7 cellular contexts compared by ENCODE assay signal in genomic region chr3:186255703-186256331, GRCh38.
DNase-seq lines count a peak whose midpoint lies in the region; ATAC-seq and TF ChIP-seq lines count a peak whose summit lies in the region.

No MANE protein-coding gene starts in this region.

- no peaks in the 10 kb centered on the region for H3K9me3 Mint-ChIP-seq in osteocyte (ENCODE audit: unreplicated experiment)

- H3K27ac ChIP-seq in breast epithelium (no peak overlapping the region), tibial nerve (no peak overlapping the region)

- H3K4me3 ChIP-seq in breast epithelium: peak overlapping the region in 2 of 3 donors; percentile 20 to 35
- H3K4me3 ChIP-seq in tibial nerve: no peak overlapping the region

- intact Hi-C loops in breast epithelium (cut with DNase I; ENCODE audit: low total_unique reads): no loop called here

- no peak overlapping the region for H3K4me3 Mint-ChIP-seq in osteocyte (ENCODE audit: unreplicated experiment)

- H3K9me3 ChIP-seq in breast epithelium (no peaks in the 10 kb centered on the region), tibial nerve (no peaks in the 10 kb centered on the region)

- H3K27me3 Mint-ChIP-seq in osteocyte (ENCODE audit: unreplicated experiment): peaks cover 33% of the 10 kb centered on the region

- H3K27me3 ChIP-seq in breast epithelium (no peaks in the 10 kb centered on the region), tibial nerve (no peaks in the 10 kb centered on the region)

- ATAC-seq in GM18511 (IDR thresholded peaks at IDR 0.05; ENCODE audit: unreplicated experiment): peak; percentile 43

- DNase-seq in Kasumi-1 (lab: John Stamatoyannopoulos, UW) (peak; percentile 25 to 56), breast epithelium (ENCODE audit: low spot score in 2 of 2) (no peak), osteocyte (ENCODE audit: extremely low spot score, unreplicated experiment) (peak; percentile 77), NCI-H774 (lab: John Stamatoyannopoulos, UW) (no peak), NCI-H226 (no peak), tibial nerve (ENCODE audit: low spot score in 2 of 2) (no peak)

- no peak for TF ChIP-seq EP300 in tibial nerve (IDR thresholded peaks at IDR 0.05)

- H3K27ac Mint-ChIP-seq in osteocyte (ENCODE audit: unreplicated experiment): no peak overlapping the region

- no peak for TF ChIP-seq POLR2A in breast epithelium (IDR thresholded peaks at IDR 0.05)
- no peak for TF ChIP-seq POLR2A in tibial nerve (IDR thresholded peaks at IDR 0.05)

- TF ChIP-seq CTCF in breast epithelium (IDR thresholded peaks at IDR 0.05) (no peak), osteocyte (IDR thresholded peaks at IDR 0.05) (no peak), tibial nerve (IDR thresholded peaks at IDR 0.05) (peak in 1 of 5 experiments; percentile 19)

- H3K4me1 Mint-ChIP-seq in osteocyte (ENCODE audit: unreplicated experiment): peaks cover 8% of the 10 kb centered on the region

- H3K4me1 ChIP-seq in breast epithelium (no peaks in the 10 kb centered on the region), tibial nerve (peaks cover 0 to 8% (median 0%) of the 10 kb centered on the region in 4 donors)

- WGBS in tibial nerve, 2 donors: 70 to 79% methylated on average over 19 of the region's 19 CpGs

- H3K36me3 Mint-ChIP-seq in osteocyte (ENCODE audit: unreplicated experiment): no peaks in the 10 kb centered on the region

- H3K36me3 ChIP-seq in breast epithelium (no peaks in the 10 kb centered on the region), tibial nerve (no peaks in the 10 kb centered on the region)

Comparison
In these comparisons a context has a peak if more than half of its experiments do, and no peak if none do; other contexts are left out.
1. DNase-seq: peak in Kasumi-1 (2 of 2) and osteocyte (single experiment); none in breast epithelium (0 of 2), NCI-H774 (single experiment), NCI-H226 (single experiment) and tibial nerve (0 of 2).
2. H3K4me3 ChIP-seq: peak in breast epithelium (2 of 3); none in tibial nerve (0 of 4).